8 cellular contexts compared by ENCODE assay signal in the genomic region with DNA sequence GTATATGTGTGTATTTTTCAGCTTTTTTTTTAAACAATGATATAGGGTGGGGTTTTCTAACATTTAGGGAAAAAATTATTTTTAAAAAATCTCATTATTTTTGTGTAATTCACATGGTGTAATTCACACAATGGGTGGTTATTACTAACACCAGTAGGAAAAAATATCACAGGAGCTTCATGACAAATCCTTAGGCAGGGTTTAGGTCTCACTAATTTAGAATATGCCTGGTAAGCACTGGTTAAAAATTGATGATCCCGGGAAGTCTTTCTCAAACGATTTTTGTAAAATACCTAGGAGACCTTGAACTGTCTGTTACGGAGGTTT. TPM values are rescaled to one million over a fixed set of nuclear protein-coding genes. Genes with fewer than 3 reads are reported as not detected.
A peak's percentile ranks its signal among the peaks of the same experiment; 100 is the strongest.
DNase-seq lines count a peak whose midpoint lies in the region; ATAC-seq and TF ChIP-seq lines count a peak whose summit lies in the region.

No MANE protein-coding gene starts in this region.

- WGBS in testis, 2 donors: 2% methylated on average over 3 of the region's 3 CpGs

- H3K4me3 Mint-ChIP-seq in activated CD8-positive, alpha-beta T cell treated with anti-CD3 and anti-CD28 coated beads for 36 hours: peak overlapping the region; percentile 62

- DNase-seq in activated CD4-positive, CD25-positive, alpha-beta regulatory T cell (lab: John Stamatoyannopoulos, UW): no peak
- no peak for DNase-seq in activated CD8-positive, alpha-beta T cell treated with anti-CD3 and anti-CD28 coated beads for 36 hours
- DNase-seq in left lung: no peak
- DNase-seq in testis: no peak
- DNase-seq in H4 (ENCODE audit: low spot score): no peak
- DNase-seq in NCI-H510A (lab: John Stamatoyannopoulos, UW): no peak
- no peak for DNase-seq in DMS114 treated with DMSO at 0.1 percent for 48 hours (lab: John Stamatoyannopoulos, UW; ENCODE audit: unreplicated experiment)

- H3K36me3 Mint-ChIP-seq in activated CD8-positive, alpha-beta T cell treated with anti-CD3 and anti-CD28 coated beads for 36 hours (ENCODE audit: low read depth): no peaks in the 10 kb centered on the region

- no peaks in the 10 kb centered on the region for H3K9me3 Mint-ChIP-seq in activated CD8-positive, alpha-beta T cell treated with anti-CD3 and anti-CD28 coated beads for 36 hours

- CTCF ChIA-PET in activated CD8-positive, alpha-beta T cell treated with anti-CD3 and anti-CD28 coated beads for 36 hours (lab: Charles Lee): interaction anchor here (0.6 to 2.8 kb wide), 10 partner anchors 9 to 317 kb away, joined by 3 to 12 read pairs (median 5); no protein-coding TSS in a partner anchor

- H3K36me3 ChIP-seq in left lung: no peaks in the 10 kb centered on the region
- no peaks in the 10 kb centered on the region for H3K36me3 ChIP-seq in testis (ENCODE audit: low read depth, missing control alignments)

- H3K9me3 ChIP-seq in left lung: no peaks in the 10 kb centered on the region
- H3K9me3 ChIP-seq in testis: no peaks in the 10 kb centered on the region

- POLR2A ChIA-PET in activated CD8-positive, alpha-beta T cell treated with anti-CD3 and anti-CD28 coated beads for 36 hours (lab: Charles Lee): interaction anchor here (0.9 to 4.0 kb wide), 12 partner anchors 10 to 312 kb away, joined by 3 to 29 read pairs (median 8); partner anchors contain the start of gene ZNF217

- H3K27me3 Mint-ChIP-seq in activated CD8-positive, alpha-beta T cell treated with anti-CD3 and anti-CD28 coated beads for 36 hours: no peaks in the 10 kb centered on the region

- peaks cover 45% of the 10 kb centered on the region for H3K4me1 Mint-ChIP-seq in activated CD8-positive, alpha-beta T cell treated with anti-CD3 and anti-CD28 coated beads for 36 hours (ENCODE audit: low read depth)

- H3K27ac ChIP-seq in left lung (peak overlapping the region; percentile 86 to 94), testis (peak overlapping the region; percentile 88 to 94)

- intact Hi-C loops in activated CD8-positive, alpha-beta T cell treated with anti-CD3 and anti-CD28 coated beads for 36 hours (cut with micrococcal nuclease): no loop called here
- intact Hi-C loops in left lung (cut with DNase I): no loop called here
- intact Hi-C loops in testis (cut with DNase I; ENCODE audit: low total_unique reads): no loop called here

- H3K27ac Mint-ChIP-seq in activated CD8-positive, alpha-beta T cell treated with anti-CD3 and anti-CD28 coated beads for 36 hours: peak overlapping the region; percentile 95

- no peak for TF ChIP-seq POLR2A in testis (IDR thresholded peaks at IDR 0.05)

- H3K4me1 ChIP-seq in left lung: peaks cover 24 to 63% of the 10 kb centered on the region in 2 donors
- peaks cover 28% of the 10 kb centered on the region for H3K4me1 ChIP-seq in testis

- peak; percentile 25 to 28 for ATAC-seq in activated CD4-positive, CD25-positive, alpha-beta regulatory T cell treated with anti-CD3 and anti-CD28 coated beads, Interleukin-2, amount 50 U/mL, for 24 hours
- peak; percentile 31 for ATAC-seq in activated CD8-positive, alpha-beta T cell treated with anti-CD3 and anti-CD28 coated beads for 36 hours
- ATAC-seq in left lung: no peak

- H3K27me3 ChIP-seq in left lung: no peaks in the 10 kb centered on the region
- H3K27me3 ChIP-seq in testis: no peaks in the 10 kb centered on the region

- no peak for TF ChIP-seq CTCF in activated CD8-positive, alpha-beta T cell treated with anti-CD3 and anti-CD28 coated beads for 36 hours (IDR thresholded peaks at IDR 0.05)
- TF ChIP-seq CTCF in left lung (IDR thresholded peaks at IDR 0.05) (no peak), testis (IDR thresholded peaks at IDR 0.05) (no peak)

- H3K4me3 ChIP-seq in left lung: peak overlapping the region in 1 of 2 donors; percentile 28
- peak overlapping the region; percentile 33 to 57 for H3K4me3 ChIP-seq in testis

RNA-seq across cellular contexts. Expression of gene ZNF217, which starts 29.5 kb away (rescaled TPM):
- 10 to 100 TPM; 51.3 to 51.8 TPM for total RNA-seq in activated CD8-positive, alpha-beta T cell treated with anti-CD3 and anti-CD28 coated beads for 36 hours
- 10 to 100 TPM; 23.6 to 35.4 TPM for total RNA-seq in left lung
- total RNA-seq in testis: 10 to 100 TPM; 48.6 to 61.2 TPM
- polyA plus RNA-seq in testis (ENCODE audit: insufficient read depth, low read depth, low replicate concordance): 47.3 TPM
- 8.1 and 9.7 TPM in 2 replicates for total RNA-seq in H4 (2014; rRNA removed; shearing (Covaris generic))
